Comparison of ENCODE assay signal across 15 cellular contexts in the genomic region with DNA sequence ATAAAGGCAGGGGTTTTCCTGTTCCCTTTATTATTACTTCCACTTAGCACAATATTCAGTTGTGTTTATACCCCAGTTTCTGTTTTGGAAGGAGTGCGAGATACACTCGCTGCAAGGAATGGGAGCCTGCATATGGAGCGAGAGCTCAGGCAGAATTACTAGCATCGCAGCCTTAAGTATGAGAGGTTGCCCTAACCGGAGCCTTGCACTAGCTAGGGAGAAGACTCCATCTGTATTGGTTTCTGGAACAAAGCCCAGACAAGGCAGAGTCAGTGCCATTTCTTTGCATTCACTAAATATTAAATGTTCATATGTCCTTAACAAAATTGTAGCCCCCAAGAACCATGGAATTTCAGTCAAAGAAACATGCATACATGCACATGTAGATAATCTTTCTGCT.
"Had no signal": no experiment of that assay in that cellular context is flagged by ENCODE, and none has a peak within 500 bp of the region (broad histone marks: within the 10 kb centered on the region; RNA-seq: fewer than 3 reads in every experiment).

No MANE protein-coding gene starts in this region.

- H3K4me3 ChIP-seq: coronary artery, esophagus muscularis mucosa, pancreas, stomach, thoracic aorta had no signal

- ATAC-seq: activated CD8-positive, alpha-beta memory T cell treated with anti-CD3 and anti-CD28 coated beads, Interleukin-2, amount 10 ng/mL, durations not matched to agents 7 days and 5 days; left ventricle myocardium superior had no signal

- DNase-seq: activated CD4-positive, alpha-beta T cell treated with anti-CD3 and anti-CD28 coated beads, Interleukin-2, amount 50 U/mL, for 48 hours; activated CD8-positive, alpha-beta memory T cell treated with anti-CD3 and anti-CD28 coated beads, Interleukin-2, amount 10 ng/mL, durations not matched to agents 7 days and 5 days; activated naive CD4-positive, alpha-beta T cell treated with anti-CD3 and anti-CD28 coated beads, Interleukin-2, amount 50 U/mL, for 16 hours; activated T-cell treated with anti-CD3 and anti-CD28 coated beads, Interleukin-2, amount 50 U/mL, for 1 hour; central memory CD4-positive, alpha-beta T cell; left ventricle myocardium superior; mesendoderm; nephron progenitor cell; stimulated activated CD4-positive, alpha-beta T cell treated with anti-CD3 and anti-CD28 coated beads, Interleukin-12 subunit alpha, Interleukin-12 subunit beta, amount 100 ng/mL, for 4 hours; stimulated activated CD4-positive, alpha-beta T cell treated with anti-CD3 and anti-CD28 coated beads, Interleukin-2, amount 100 ng/mL, for 24 hours; stomach had no signal
